Comparison of ENCODE assay signal across 8 cellular contexts in the genomic region with DNA sequence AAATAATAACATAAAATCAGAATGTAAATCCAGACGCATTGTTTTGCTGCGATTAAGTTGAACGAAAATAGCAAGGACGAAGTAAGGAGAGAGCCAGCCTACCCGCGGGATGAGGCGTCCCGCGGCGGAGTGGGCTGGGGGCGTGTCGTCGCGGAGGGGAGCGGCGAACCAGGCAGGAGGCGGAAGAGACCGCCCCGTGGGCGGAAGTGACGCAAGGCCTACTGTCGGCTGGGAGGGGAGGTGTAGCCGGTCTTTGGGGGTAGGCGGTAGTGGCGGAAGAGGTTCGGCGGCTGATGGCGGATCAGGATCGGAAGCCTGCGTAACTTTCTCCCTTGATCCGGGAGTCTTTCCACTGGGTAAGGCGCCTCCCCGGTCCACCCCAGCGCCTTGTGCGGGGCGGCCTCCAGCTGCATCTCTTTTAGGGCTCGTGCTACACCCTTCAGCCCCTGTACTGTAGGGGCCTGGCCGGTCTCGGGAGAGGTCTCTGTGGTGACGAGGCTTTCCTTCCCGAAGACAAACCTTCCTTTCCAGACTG. TPM values are rescaled to one million over a fixed set of nuclear protein-coding genes. Genes with fewer than 3 reads are reported as not detected.
DNase-seq lines count a peak whose midpoint lies in the region; ATAC-seq, FAIRE-seq and TF ChIP-seq lines count a peak whose summit lies in the region.

A gene (plus strand): TSS at position 249 of the 535 bp plus-strand sequence. CDS start 8,363 bp downstream, outside the sequence.

- DNase-seq in AG04449 (ENCODE audit: low read depth, low spot score) (peak; percentile 60), NCI-H2227 treated with DMSO at 0.1 percent for 48 hours (lab: John Stamatoyannopoulos, UW) (peak; percentile 89), bronchial epithelial cell (ENCODE audit: low read depth) (peak; percentile 86), iPS-NIHi7 (ENCODE audit: extremely low spot score) (peak; percentile 96), smooth muscle cell of the brain vasculature (ENCODE audit: low read depth, low spot score) (peak; percentile 76)

- H3K4me3 ChIP-seq in AG04449 (ENCODE audit: low read depth, low read length) (peak within 1 kb of the TSS; percentile 92), WI38 (ENCODE audit: low read depth, low read length) (peak within 1 kb of the TSS; percentile 80), bronchial epithelial cell (ENCODE audit: low read depth, low read length) (peak within 1 kb of the TSS; percentile 59)

- CTCF ChIA-PET in AG04449 (lab: Yijun Ruan, JAX): interaction anchor here (1.6 to 2.0 kb wide), 3 partner anchors 34 to 544 kb away, joined by 6 to 11 read pairs (median 7); no protein-coding TSS in a partner anchor

- POLR2A ChIA-PET in AG04449 (lab: Yijun Ruan, JAX): interaction anchor here (0.5 to 2.0 kb wide), 3 partner anchors 27 to 77 kb away, joined by 3 to 9 read pairs (median 3); a partner anchor contains a TSS

- H3K27me3 ChIP-seq in bronchial epithelial cell (ENCODE audit: control insufficient read depth, insufficient read depth, low read length): no peaks in the 10 kb centered on the region

- TF ChIP-seq CTCF in AG04449 (IDR thresholded peaks at IDR 0.05; ENCODE audit: insufficient read depth, low read length, missing control alignments): no peak
- TF ChIP-seq CTCF in WI38 (IDR thresholded peaks at IDR 0.05; ENCODE audit: low read depth, low read length): no peak
- no peak for TF ChIP-seq CTCF in bronchial epithelial cell (IDR thresholded peaks at IDR 0.05; ENCODE audit: insufficient read depth, low read length, severe bottlenecking)

- no peaks in the 10 kb centered on the region for H3K36me3 ChIP-seq in bronchial epithelial cell (ENCODE audit: control insufficient read depth, insufficient read depth, low read length)

- no peak for FAIRE-seq in bronchial epithelial cell (lab: Jason Lieb, UNC)

- ATAC-seq in GM18907 (IDR thresholded peaks at IDR 0.05; ENCODE audit: unreplicated experiment): peak; percentile 96
- ATAC-seq in HG03159 (IDR thresholded peaks at IDR 0.05; ENCODE audit: unreplicated experiment): peak; percentile 96

RNA-seq across cellular contexts. Expression of the gene that starts here (rescaled TPM):
- 92.1 and 150 TPM in 2 replicates for total RNA-seq in bronchial epithelial cell

Comparison
In these comparisons a context has a peak if more than half of its experiments do, and no peak if none do; other contexts are left out.
1. Peak in every context shown above with its lines: DNase-seq, ATAC-seq and H3K4me3 ChIP-seq.